1 cellular context compared by ENCODE assay signal in the genomic region with DNA sequence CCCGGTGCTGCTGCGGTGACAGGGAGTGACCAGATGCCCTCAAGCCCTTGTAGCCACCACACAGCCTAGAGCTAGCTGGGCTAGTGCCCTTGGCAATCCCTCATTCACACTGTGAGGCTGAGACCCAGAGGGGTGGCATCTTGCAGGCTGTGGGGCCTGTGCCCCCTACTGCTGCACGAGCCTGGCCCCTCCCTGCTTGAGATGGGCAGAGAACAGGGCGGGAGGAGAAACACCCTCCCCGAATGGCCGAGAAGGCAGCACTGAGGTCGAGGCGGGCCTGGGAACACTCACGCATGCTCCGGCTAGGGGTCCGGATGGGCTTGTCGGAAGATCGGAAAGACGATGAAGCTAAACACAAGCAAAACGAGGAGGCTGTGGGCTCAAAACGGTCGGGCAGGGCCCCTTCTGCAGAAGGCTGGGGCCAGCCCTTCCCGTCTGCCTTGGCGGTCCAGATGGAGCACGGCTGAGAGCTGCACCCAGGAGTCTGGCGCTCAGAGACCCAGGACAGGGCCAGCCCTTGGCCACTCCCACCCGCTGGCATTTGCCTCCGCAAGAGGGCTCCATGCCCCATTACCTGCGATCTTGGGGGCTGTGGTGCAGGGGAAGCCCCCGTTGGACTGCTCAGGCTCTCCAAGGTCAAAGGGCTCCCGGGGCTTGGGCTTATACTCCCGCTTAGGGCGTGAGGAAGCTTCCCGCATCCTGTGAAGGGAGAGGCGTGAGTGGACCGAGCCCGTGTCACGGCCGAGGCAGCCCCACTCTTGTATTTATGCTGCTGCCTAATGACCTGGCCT.
TF ChIP-seq lines count a peak whose summit lies in the region.

No MANE protein-coding gene starts in this region.

TF ChIP-seq in WTC11, 78 proteins besides CTCF, POLR2A, EP300 and RAD21 (continued from another document):
- TF ChIP-seq SMAD4 (CRISPR knock-in tag; IDR thresholded peaks at IDR 0.05) = no peak
- no peak for TF ChIP-seq E2F5 (CRISPR knock-in tag; IDR thresholded peaks at IDR 0.05)
- TF ChIP-seq, protein P1, sequence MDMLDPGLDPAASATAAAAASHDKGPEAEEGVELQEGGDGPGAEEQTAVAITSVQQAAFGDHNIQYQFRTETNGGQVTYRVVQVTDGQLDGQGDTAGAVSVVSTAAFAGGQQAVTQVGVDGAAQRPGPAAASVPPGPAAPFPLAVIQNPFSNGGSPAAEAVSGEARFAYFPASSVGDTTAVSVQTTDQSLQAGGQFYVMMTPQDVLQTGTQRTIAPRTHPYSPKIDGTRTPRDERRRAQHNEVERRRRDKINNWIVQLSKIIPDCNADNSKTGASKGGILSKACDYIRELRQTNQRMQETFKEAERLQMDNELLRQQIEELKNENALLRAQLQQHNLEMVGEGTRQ (CRISPR knock-in tag; IDR thresholded peaks at IDR 0.05) = no peak
- no peak for TF ChIP-seq TEAD1 (CRISPR knock-in tag; IDR thresholded peaks at IDR 0.05)
- no peak for TF ChIP-seq TEAD4 (CRISPR knock-in tag; IDR thresholded peaks at IDR 0.05)
- TF ChIP-seq KAT7 (CRISPR knock-in tag; IDR thresholded peaks at IDR 0.05; ENCODE audit: borderline replicate concordance) = no peak
- no peak for TF ChIP-seq MXD4 (CRISPR knock-in tag; IDR thresholded peaks at IDR 0.05; ENCODE audit: borderline replicate concordance)
- no peak for TF ChIP-seq IRF2 (CRISPR knock-in tag; IDR thresholded peaks at IDR 0.05; ENCODE audit: borderline replicate concordance, low read depth)
- no peak for TF ChIP-seq E2F1 (CRISPR knock-in tag; IDR thresholded peaks at IDR 0.05)
- no peak for TF ChIP-seq FOXP1 (CRISPR knock-in tag; IDR thresholded peaks at IDR 0.05; ENCODE audit: borderline replicate concordance)
- no peak for TF ChIP-seq NFE2L1 (CRISPR knock-in tag; IDR thresholded peaks at IDR 0.05)
